25 cellular contexts compared by ENCODE assay signal in the genomic region with DNA sequence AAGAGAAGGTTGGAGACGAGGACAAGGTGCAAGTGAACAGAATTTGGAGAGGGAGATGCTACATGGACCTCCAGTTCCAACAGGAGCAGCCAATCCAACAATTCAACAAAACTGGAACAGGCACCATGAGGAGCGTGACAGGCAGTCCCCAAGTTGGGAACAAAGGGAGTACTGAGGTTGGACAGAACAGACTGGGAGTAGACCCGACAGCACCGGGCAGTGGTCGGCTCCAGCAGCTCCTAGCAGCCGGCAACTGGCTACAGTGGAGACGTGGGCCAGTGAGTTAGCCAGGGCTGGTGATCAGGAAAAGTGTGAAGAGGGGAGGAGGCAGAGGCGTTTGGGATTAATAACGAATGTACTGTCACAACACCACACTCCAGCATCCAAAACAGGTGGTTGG.
"Had no signal": no experiment of that assay in that cellular context is flagged by ENCODE, and none has a peak within 500 bp of the region (broad histone marks: within the 10 kb centered on the region; RNA-seq: fewer than 3 reads in every experiment).

No MANE protein-coding gene starts in this region.

- FAIRE-seq: kidney had no signal

- H3K9me3 ChIP-seq: colonic mucosa, gastrocnemius medialis, mucosa of descending colon, prostate gland, right atrium auricular region, sigmoid colon, spleen, suprapubic skin had no signal

- H3K27me3 ChIP-seq: colonic mucosa, gastrocnemius medialis, neural progenitor cell, right atrium auricular region, sigmoid colon, spleen, suprapubic skin had no signal

- H3K4me1 Mint-ChIP-seq: neural progenitor cell; stimulated activated naive CD8-positive, alpha-beta T cell treated with anti-CD3 and anti-CD28 coated beads, Interleukin-15, amount 100 ng/mL, for 72 hours had no signal

- H3K36me3 Mint-ChIP-seq: natural killer cell treated with Interleukin-12 subunit alpha and Interleukin-12 subunit beta and Interleukin-15 and Interleukin-18, amount 100 ng/mL, for 72 hours had no signal

- H3K36me3 ChIP-seq: colonic mucosa, gastrocnemius medialis, neural progenitor cell, prostate gland, right atrium auricular region, sigmoid colon, suprapubic skin had no signal

- H3K27me3 Mint-ChIP-seq: dendritic cell treated with granulocyte-macrophage colony-stimulating factor and Interleukin-4, amounts not matched to agents 40 ng/mL and 50 ng/mL, for 4 days; memory B cell; naive B cell; stimulated activated naive CD8-positive, alpha-beta T cell treated with anti-CD3 and anti-CD28 coated beads, Interleukin-15, amount 100 ng/mL, for 72 hours had no signal

- H3K27ac ChIP-seq: colonic mucosa, epithelial cell of prostate, neural progenitor cell, parathyroid adenoma, prostate gland, right atrium auricular region, sigmoid colon, spleen, suprapubic skin had no signal

- H3K9me3 Mint-ChIP-seq: dendritic cell treated with granulocyte-macrophage colony-stimulating factor and Interleukin-4, amounts not matched to agents 40 ng/mL and 50 ng/mL, for 4 days; endodermal cell; memory B cell; naive B cell; natural killer cell treated with Interleukin-12 subunit alpha and Interleukin-12 subunit beta and Interleukin-15 and Interleukin-18, amount 100 ng/mL, for 72 hours; neural progenitor cell; stimulated activated naive CD8-positive, alpha-beta T cell treated with anti-CD3 and anti-CD28 coated beads, Interleukin-15, amount 100 ng/mL, for 72 hours had no signal

- H3K4me3 Mint-ChIP-seq: dendritic cell treated with granulocyte-macrophage colony-stimulating factor and Interleukin-4, amounts not matched to agents 40 ng/mL and 50 ng/mL, for 4 days; endodermal cell; memory B cell; naive B cell; natural killer cell treated with Interleukin-12 subunit alpha and Interleukin-12 subunit beta and Interleukin-15 and Interleukin-18, amount 100 ng/mL, for 72 hours; neural progenitor cell; stimulated activated naive CD8-positive, alpha-beta T cell treated with anti-CD3 and anti-CD28 coated beads, Interleukin-15, amount 100 ng/mL, for 72 hours had no signal

- H3K27ac Mint-ChIP-seq: dendritic cell treated with granulocyte-macrophage colony-stimulating factor and Interleukin-4, amounts not matched to agents 40 ng/mL and 50 ng/mL, for 4 days; endodermal cell; memory B cell; natural killer cell treated with Interleukin-12 subunit alpha and Interleukin-12 subunit beta and Interleukin-15 and Interleukin-18, amount 100 ng/mL, for 72 hours; neural progenitor cell; stimulated activated naive CD8-positive, alpha-beta T cell treated with anti-CD3 and anti-CD28 coated beads, Interleukin-15, amount 100 ng/mL, for 72 hours had no signal

- H3K4me3 ChIP-seq: colonic mucosa, gastrocnemius medialis, lung, mucosa of descending colon, neural progenitor cell, prostate gland, right atrium auricular region, sigmoid colon, spleen, suprapubic skin had no signal

- ATAC-seq: esophagus mucosa; mucosa of descending colon; natural killer cell treated with Interleukin-12 subunit alpha and Interleukin-12 subunit beta and Interleukin-15 and Interleukin-18, amount 100 ng/mL, for 72 hours; stimulated activated naive CD8-positive, alpha-beta T cell treated with anti-CD3 and anti-CD28 coated beads, Interleukin-15, amount 100 ng/mL, for 72 hours had no signal

- DNase-seq: colonic mucosa; effector CD8-positive, alpha-beta T cell; endodermal cell; foreskin fibroblast; head of caudate nucleus; kidney; mucosa of descending colon; naive B cell; sigmoid colon; spleen; stimulated activated CD4-positive, alpha-beta T cell treated with anti-CD3 and anti-CD28 coated beads, Interleukin-4, amount 100 ng/mL, for 4 hours; stimulated activated naive CD4-positive, alpha-beta T cell; stimulated activated naive CD8-positive, alpha-beta T cell treated with anti-CD3 and anti-CD28 coated beads, Interleukin-15, amount 100 ng/mL, for 72 hours had no signal
